ENCODE assay signal across 10 cellular contexts in genomic region chr4:98516042-98516440, GRCh38.
DNase-seq lines count a peak whose midpoint lies in the region; ATAC-seq and TF ChIP-seq lines count a peak whose summit lies in the region.
"Had no signal": no experiment of that assay in that cellular context is flagged by ENCODE, and none has a peak within 500 bp of the region (broad histone marks: within the 10 kb centered on the region; RNA-seq: fewer than 3 reads in every experiment).

No MANE protein-coding gene starts in this region.

- DNase-seq in GM03348 (ENCODE audit: low spot score) (peak; percentile 80), RWPE2 (ENCODE audit: low spot score) (no peak), non-pigmented ciliary epithelial cell (ENCODE audit: low read depth) (peak; percentile 86), MV-4-11 (lab: John Stamatoyannopoulos, UW) (no peak)
- DNase-seq in activated T-cell treated with anti-CD3 and anti-CD28 coated beads, Interleukin-2, amount 50 U/mL, for 1 hour = no peak
- DNase-seq: heart right ventricle; naive thymus-derived CD4-positive, alpha-beta T cell had no signal

- no peaks in the 10 kb centered on the region for H3K27me3 ChIP-seq in RWPE2 (ENCODE audit: insufficient read depth, poor library complexity, severe bottlenecking)
- H3K27me3 ChIP-seq: heart right ventricle had no signal

- H3K4me3 ChIP-seq in RWPE2 (ENCODE audit: severe bottlenecking) = no peak overlapping the region
- H3K4me3 ChIP-seq: heart right ventricle had no signal

- H3K36me3 ChIP-seq in RWPE2 (ENCODE audit: low read depth) = no peaks in the 10 kb centered on the region
- H3K36me3 ChIP-seq: heart right ventricle had no signal

- no peak for TF ChIP-seq CTCF in RWPE2 (IDR thresholded peaks at IDR 0.05; ENCODE audit: poor library complexity, severe bottlenecking)

- H3K27ac ChIP-seq in RWPE2 (ENCODE audit: poor library complexity, severe bottlenecking) = peak overlapping the region; percentile 97
- H3K27ac ChIP-seq: heart right ventricle had no signal

- H3K4me1 ChIP-seq in RWPE2 (ENCODE audit: insufficient read depth, poor library complexity, severe bottlenecking) = peaks cover 51% of the 10 kb centered on the region

- ATAC-seq in RWPE2 (ENCODE audit: low read depth) (peak; percentile 92), esophagus mucosa (peak; percentile 22), HG03565 (IDR thresholded peaks at IDR 0.05; ENCODE audit: unreplicated experiment) (no peak), HG02763 (IDR thresholded peaks at IDR 0.05; ENCODE audit: unreplicated experiment) (no peak)
- ATAC-seq: naive thymus-derived CD4-positive, alpha-beta T cell had no signal

- no peaks in the 10 kb centered on the region for H3K9me3 ChIP-seq in RWPE2 (ENCODE audit: severe bottlenecking)

Comparison
In these comparisons a context has a peak if more than half of its experiments do, and no peak if none do; other contexts are left out.
1. DNase-seq: peak in GM03348 (single experiment) and non-pigmented ciliary epithelial cell (single experiment); none in RWPE2 (single experiment), activated T-cell treated with anti-CD3 and anti-CD28 coated beads, Interleukin-2, amount 50 U/mL, for 1 hour (single experiment) and MV-4-11 (single experiment).
2. ATAC-seq: peak in RWPE2 (single experiment) and esophagus mucosa (single experiment); none in HG03565 (single experiment) and HG02763 (single experiment).